1 cellular context compared by ENCODE assay signal in genomic region chr4:82358773-82359324, GRCh38.
TF ChIP-seq lines count a peak whose summit lies in the region.

No MANE protein-coding gene starts in this region.

TF ChIP-seq in K562, 482 proteins besides CTCF, POLR2A, EP300 and RAD21 (continued from another document):
- TF ChIP-seq ATF3 (IDR thresholded peaks at IDR 0.05) (peak; percentile 78), ATF3 (CRISPR knock-in tag; conservative IDR thresholded peaks at IDR 0.05) (no peak), C11orf30 (IDR thresholded peaks at IDR 0.05; ENCODE audit: low read depth) (peak; percentile 64), CEBPB (tag; IDR thresholded peaks at IDR 0.05) (peak; percentile 36; the same call in 1 of the 2 replicates), CEBPG (CRISPR knock-in tag; IDR thresholded peaks at IDR 0.05) (no peak), CEBPG (tag; conservative IDR thresholded peaks at IDR 0.05 in 1 of 2, IDR thresholded peaks at IDR 0.05 in 1 of 2) (peak; percentile 18 to 72; a peak in 1 of 4 replicates), ZNF280A (IDR thresholded peaks at IDR 0.05; ENCODE audit: low read depth, partially characterized antibody) (no peak), ZNF609 (CRISPR knock-in tag; IDR thresholded peaks at IDR 0.05; ENCODE audit: borderline replicate concordance) (no peak), NFE2L1 (tag; IDR thresholded peaks at IDR 0.05; ENCODE audit: borderline replicate concordance, low read depth) (peak; percentile 63), ETS1 (conservative IDR thresholded peaks at IDR 0.05; ENCODE audit: control insufficient read depth, low read depth, low read length) (no peak), SRSF1 (IDR thresholded peaks at IDR 0.05; ENCODE audit: low read depth, low read length) (no peak), BACH1 (tag; IDR thresholded peaks at IDR 0.05) (peak; percentile 53; the same call in 1 of the 2 replicates), SMAD3 (CRISPR knock-in tag; conservative IDR thresholded peaks at IDR 0.05) (no peak), MAFF (IDR thresholded peaks at IDR 0.05; ENCODE audit: low read length) (peak; percentile 25; the same call in 1 of the 2 replicates), HNRNPUL1 (IDR thresholded peaks at IDR 0.05; ENCODE audit: low read length) (no peak), ZNF316 (IDR thresholded peaks at IDR 0.05) (peak; percentile 78), RREB1 (CRISPR knock-in tag; IDR thresholded peaks at IDR 0.05) (no peak)
TF ChIP-seq in K562: peak in this region for 11.
